Comparison of ENCODE assay signal across 8 cellular contexts in the genomic region with DNA sequence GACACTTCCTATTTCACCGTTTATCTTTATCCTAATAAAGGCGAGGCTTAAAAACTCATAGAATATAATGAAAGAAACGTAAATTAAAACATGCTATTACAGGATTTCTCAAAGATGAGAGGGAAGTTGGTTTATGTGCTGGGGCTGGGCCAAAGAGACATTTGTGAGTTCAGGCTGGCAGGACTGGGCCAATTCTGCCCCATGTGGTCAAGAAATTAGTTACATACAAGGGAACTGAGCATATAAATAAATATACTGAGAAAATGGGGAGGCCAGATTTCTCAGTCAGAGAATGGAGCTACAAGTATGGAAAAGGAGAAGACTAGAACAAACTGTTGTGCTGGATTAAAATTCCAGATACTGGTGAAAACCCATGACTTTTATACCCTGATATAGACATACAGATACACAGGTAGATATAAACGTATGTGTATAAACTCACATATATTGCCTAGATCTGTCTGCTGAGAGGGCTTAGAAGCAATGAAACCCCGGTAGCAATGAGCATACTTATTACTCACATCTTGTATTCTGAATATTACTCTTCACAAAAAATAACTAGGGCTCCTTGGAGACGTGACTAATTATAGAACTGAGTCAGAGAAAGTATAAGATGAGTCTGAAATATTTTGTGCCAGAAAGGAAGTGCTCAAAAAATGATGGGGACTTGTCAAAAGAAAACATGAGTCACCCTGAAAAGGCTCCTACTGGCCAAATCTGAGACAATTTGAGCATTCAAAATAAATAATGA.
A peak's percentile ranks its signal among the peaks of the same experiment; 100 is the strongest.
DNase-seq lines count a peak whose midpoint lies in the region; ATAC-seq and TF ChIP-seq lines count a peak whose summit lies in the region.

No MANE protein-coding gene starts in this region.

- peaks cover 8% of the 10 kb centered on the region for H3K4me1 ChIP-seq in BLaER1
- H3K4me1 ChIP-seq in PC-3 (ENCODE audit: insufficient read depth, low read length): peaks cover 18% of the 10 kb centered on the region

- TF ChIP-seq CTCF in PC-3 (conservative IDR thresholded peaks at IDR 0.05; ENCODE audit: low read depth, low read length) (peak; percentile 46), fibroblast of the aortic adventitia (IDR thresholded peaks at IDR 0.05; ENCODE audit: insufficient read depth, low read length) (peak; percentile 42)

- H2AFZ ChIP-seq in PC-3 (ENCODE audit: low read length): no peak overlapping the region

- intact Hi-C loops in PC-3 (cut with micrococcal nuclease): no loop called here

- peaks cover 42% of the 10 kb centered on the region for H3K9me3 ChIP-seq in BLaER1
- H3K9me3 ChIP-seq in PC-3 (ENCODE audit: low read length): no peaks in the 10 kb centered on the region

- no peaks in the 10 kb centered on the region for H4K20me1 ChIP-seq in BLaER1
- H4K20me1 ChIP-seq in PC-3 (ENCODE audit: low read length): no peaks in the 10 kb centered on the region

- H3K4me3 ChIP-seq in BLaER1: no peak overlapping the region
- H3K4me3 ChIP-seq in PC-3 (ENCODE audit: low read length): peak overlapping the region; percentile 9; the same call in 1 of the 2 replicates
- no peak overlapping the region for H3K4me3 ChIP-seq in fibroblast of the aortic adventitia (ENCODE audit: low read depth, low read length)

- ATAC-seq in GM18870 (IDR thresholded peaks at IDR 0.05; ENCODE audit: unreplicated experiment): peak; percentile 94
- ATAC-seq in HG03045 (IDR thresholded peaks at IDR 0.05; ENCODE audit: unreplicated experiment): peak; percentile 89
- ATAC-seq in PC-3: peak; percentile 98

- H3K79me2 ChIP-seq in PC-3 (ENCODE audit: low read length): no peaks in the 10 kb centered on the region

- CTCF ChIA-PET in PC-3 (lab: Charles Lee): no interaction called here

- H3K9me2 ChIP-seq in PC-3 (replicated peaks; ENCODE audit: low read length): no peaks in the 10 kb centered on the region

- DNase-seq in PC-3 (peak; percentile 88), fibroblast of the aortic adventitia (ENCODE audit: low read depth) (peak; percentile 72), 8988T (no peak), NCI-H345 (lab: John Stamatoyannopoulos, UW) (no peak), middle frontal gyrus (ENCODE audit: extremely low spot score, low spot score) (no peak)

- H3K4me2 ChIP-seq in BLaER1 (0 out of 2 replicates have a peak overlapping the region, but pooled peaks have one; percentile 4), PC-3 (ENCODE audit: low read length) (peak overlapping the region; percentile 65)

- no peak overlapping the region for H3K27ac ChIP-seq in BLaER1
- H3K27ac ChIP-seq in PC-3 (ENCODE audit: low read length): peak overlapping the region; percentile 87

- peaks cover 6% of the 10 kb centered on the region for H3F3A ChIP-seq in PC-3 (ENCODE audit: low read length, unreplicated experiment)

- H3K9ac ChIP-seq in BLaER1 (no peak overlapping the region), PC-3 (ENCODE audit: low read length) (peak overlapping the region; percentile 29; the same call in 1 of the 2 replicates)

- no TSS peak for BruUV-seq in PC-3 (replicated peaks; lab: Mats Ljungman, UMichigan)

- POLR2A ChIA-PET in PC-3 (lab: Charles Lee; ENCODE audit: unreplicated experiment): interaction anchor here (0.7 kb wide), 1 partner anchor 174 kb away, joined by 3 read pairs; a partner anchor contains a TSS

- peaks cover 31% of the 10 kb centered on the region for H3K36me3 ChIP-seq in BLaER1
- H3K36me3 ChIP-seq in PC-3 (ENCODE audit: low read depth, low read length): peaks cover 6% of the 10 kb centered on the region; the same call in 1 of the 2 replicates

- H3K27me3 ChIP-seq in BLaER1 (no peaks in the 10 kb centered on the region), PC-3 (ENCODE audit: low read length) (no peaks in the 10 kb centered on the region)

Comparison
In these comparisons a context has a peak if more than half of its experiments do, and no peak if none do; other contexts are left out.
1. DNase-seq: peak in PC-3 (single experiment) and fibroblast of the aortic adventitia (single experiment); none in 8988T (single experiment), NCI-H345 (single experiment) and middle frontal gyrus (single experiment).
2. Peak in every context shown above with its lines, with median percentiles within 50 percentile points of each other: ATAC-seq.